Comparison of ENCODE assay signal across 11 cellular contexts in genomic region chr13:112583592-112584277, GRCh38. TPM values are rescaled to one million over a fixed set of nuclear protein-coding genes. Genes with fewer than 3 reads are reported as not detected.
DNase-seq lines count a peak whose midpoint lies in the region; ATAC-seq and TF ChIP-seq lines count a peak whose summit lies in the region.
"Had no signal": no experiment of that assay in that cellular context is flagged by ENCODE, and none has a peak within 500 bp of the region (broad histone marks: within the 10 kb centered on the region; RNA-seq: fewer than 3 reads in every experiment).

No MANE protein-coding gene starts in this region.

- H3K36me3 Mint-ChIP-seq in naive thymus-derived CD4-positive, alpha-beta T cell: peaks cover 0 to 22% (median 12%) of the 10 kb centered on the region in 5 donors

- peak overlapping the region in 2 of 9 donors; percentile 5 to 28 for H3K27ac Mint-ChIP-seq in naive thymus-derived CD4-positive, alpha-beta T cell
- H3K27ac Mint-ChIP-seq: WTC11 had no signal

- H3K36me3 ChIP-seq in OCI-LY1 (ENCODE audit: insufficient read depth, low read length): peaks cover 26% of the 10 kb centered on the region
- peaks cover 0 to 6% (median 0%) of the 10 kb centered on the region in 3 experiments for H3K36me3 ChIP-seq in naive thymus-derived CD4-positive, alpha-beta T cell (ENCODE audit: control insufficient read depth in 2 of 3, insufficient read depth in 3 of 3, low read length in 3 of 3)
- H3K36me3 ChIP-seq: vagina had no signal

- no peaks in the 10 kb centered on the region for H3K9me3 ChIP-seq in OCI-LY1 (ENCODE audit: low read length)
- H3K9me3 ChIP-seq in naive thymus-derived CD4-positive, alpha-beta T cell (ENCODE audit: control insufficient read depth in 2 of 3, low read length in 3 of 3): no peaks in the 10 kb centered on the region
- H3K9me3 ChIP-seq: vagina had no signal

- H3K9me2 ChIP-seq in OCI-LY1 (ENCODE audit: low read depth, low read length): no peaks in the 10 kb centered on the region

- peaks cover 89% of the 10 kb centered on the region for H3K79me2 ChIP-seq in OCI-LY1 (ENCODE audit: insufficient read depth, low read length)

- H4K20me1 ChIP-seq in OCI-LY1 (ENCODE audit: insufficient read depth, low read length): no peaks in the 10 kb centered on the region

- intact Hi-C loops in naive thymus-derived CD4-positive, alpha-beta T cell (cut with micrococcal nuclease): no loop called here

- H3K9me3 Mint-ChIP-seq in naive thymus-derived CD4-positive, alpha-beta T cell: peaks cover 0 to under 1% (median 0%) of the 10 kb centered on the region in 11 donors
- H3K9me3 Mint-ChIP-seq: central memory CD8-positive, alpha-beta T cell had no signal

- DNase-seq in naive thymus-derived CD4-positive, alpha-beta T cell: no peak
- DNase-seq in activated gamma-delta T cell (lab: John Stamatoyannopoulos, UW): no peak
- DNase-seq in activated T-cell treated with anti-CD3 and anti-CD28 coated beads for 4 hours: no peak
- DNase-seq in activated CD4-positive, alpha-beta T cell treated with anti-CD3 and anti-CD28 coated beads, Interleukin-2, amount 50 U/mL, for 4 hours: no peak

- TF ChIP-seq CTCF in OCI-LY1 (IDR thresholded peaks at IDR 0.05; ENCODE audit: low read length): no peak

- ATAC-seq in GM18519 (IDR thresholded peaks at IDR 0.05; ENCODE audit: low FRiP score, unreplicated experiment) (peak; percentile 42), HG02840 (IDR thresholded peaks at IDR 0.05; ENCODE audit: low FRiP score, unreplicated experiment) (peak; percentile 37), GM18520 (IDR thresholded peaks at IDR 0.05; ENCODE audit: unreplicated experiment) (no peak)
- ATAC-seq in naive thymus-derived CD4-positive, alpha-beta T cell: peak; percentile 46
- ATAC-seq: WTC11 had no signal

- H3K27ac ChIP-seq in OCI-LY1 (ENCODE audit: low read depth, low read length, poor library complexity, severe bottlenecking): peak overlapping the region; percentile 84
- no peak overlapping the region for H3K27ac ChIP-seq in naive thymus-derived CD4-positive, alpha-beta T cell (ENCODE audit: low read depth, low read length)
- H3K27ac ChIP-seq: vagina had no signal

- no peaks in the 10 kb centered on the region for H3K27me3 Mint-ChIP-seq in naive thymus-derived CD4-positive, alpha-beta T cell
- H3K27me3 Mint-ChIP-seq: central memory CD8-positive, alpha-beta T cell had no signal

- H2AFZ ChIP-seq in OCI-LY1 (ENCODE audit: low read length): no peak overlapping the region

- H3K4me1 Mint-ChIP-seq in naive thymus-derived CD4-positive, alpha-beta T cell: peaks cover 45 to 80% (median 65%) of the 10 kb centered on the region in 7 donors

- H3K4me3 Mint-ChIP-seq in naive thymus-derived CD4-positive, alpha-beta T cell: peak overlapping the region in 1 of 10 donors; percentile 48
- H3K4me3 Mint-ChIP-seq: central memory CD8-positive, alpha-beta T cell; WTC11 had no signal

- peak overlapping the region; percentile 68 for H3K4me2 ChIP-seq in OCI-LY1 (ENCODE audit: low read length)

- H3K4me1 ChIP-seq in OCI-LY1 (ENCODE audit: insufficient read depth, low read length, severe bottlenecking): peaks cover 59% of the 10 kb centered on the region
- H3K4me1 ChIP-seq in naive thymus-derived CD4-positive, alpha-beta T cell (ENCODE audit: control insufficient read depth in 2 of 2, insufficient read depth in 2 of 2, low read length in 2 of 2): peaks cover 16 to 17% of the 10 kb centered on the region in 2 donors

- H3K4me3 ChIP-seq in OCI-LY1 (ENCODE audit: low read depth, low read length, poor library complexity, severe bottlenecking): peak overlapping the region; percentile 50
- no peak overlapping the region for H3K4me3 ChIP-seq in naive thymus-derived CD4-positive, alpha-beta T cell (ENCODE audit: low read length)
- H3K4me3 ChIP-seq: vagina had no signal

- H3K9ac ChIP-seq in OCI-LY1 (ENCODE audit: low read length): peak overlapping the region; percentile 50

- CTCF ChIA-PET in naive thymus-derived CD4-positive, alpha-beta T cell (lab: Charles Lee): interaction anchor here (0.7 kb wide), 1 partner anchor 196 kb away, joined by 3 read pairs; no protein-coding TSS in a partner anchor

- POLR2A ChIA-PET in naive thymus-derived CD4-positive, alpha-beta T cell (lab: Charles Lee): no interaction called here

- H3K27me3 ChIP-seq in OCI-LY1 (ENCODE audit: insufficient read depth, low read length): no peaks in the 10 kb centered on the region
- no peaks in the 10 kb centered on the region for H3K27me3 ChIP-seq in naive thymus-derived CD4-positive, alpha-beta T cell (ENCODE audit: control insufficient read depth in 2 of 2, insufficient read depth in 2 of 2, low read length in 2 of 2)
- H3K27me3 ChIP-seq: vagina had no signal

- H3F3A ChIP-seq in OCI-LY1 (ENCODE audit: insufficient read depth, low read length): no peaks in the 10 kb centered on the region

RNA-seq across cellular contexts. Expression of gene TUBGCP3, which starts 4.2 kb away (rescaled TPM):
- total RNA-seq in naive thymus-derived CD4-positive, alpha-beta T cell: 10 to 100 TPM; 40.5 to 56.7 (median 45.0) TPM
- polyA plus RNA-seq in naive thymus-derived CD4-positive, alpha-beta T cell: 10 to 100 TPM; 15.4 to 22.2 TPM
